8 cellular contexts compared by ENCODE assay signal in the genomic region with DNA sequence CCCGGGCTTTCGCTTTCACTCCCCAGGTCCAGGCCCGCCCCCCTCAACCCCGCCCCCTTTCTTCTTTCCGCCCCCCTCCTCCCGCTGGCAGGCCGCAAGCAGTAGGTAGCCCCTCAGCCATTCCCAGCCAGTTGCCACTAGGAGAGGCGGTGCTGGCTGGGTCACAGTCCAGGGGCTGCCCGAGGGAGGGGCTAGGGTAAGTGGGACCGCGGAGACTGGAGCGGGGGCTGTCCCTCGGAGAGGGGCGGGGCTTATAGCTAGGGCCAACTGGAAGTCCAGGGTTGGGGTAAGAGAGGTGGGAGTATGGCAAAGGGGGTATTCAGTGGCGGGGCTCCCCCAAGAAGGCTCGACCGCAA. TPM values are rescaled to one million over a fixed set of nuclear protein-coding genes. Genes with fewer than 3 reads are reported as not detected.
DNase-seq lines count a peak whose midpoint lies in the region; ATAC-seq and TF ChIP-seq lines count a peak whose summit lies in the region.

No MANE protein-coding gene starts in this region.

- no peaks in the 10 kb centered on the region for H4K20me1 ChIP-seq in OCI-LY1 (ENCODE audit: insufficient read depth, low read length)

- no peaks in the 10 kb centered on the region for H3K9me2 ChIP-seq in OCI-LY1 (ENCODE audit: low read depth, low read length)

- H3K79me2 ChIP-seq in OCI-LY1 (ENCODE audit: insufficient read depth, low read length), result peaks cover 6% of the 10 kb centered on the region; the same call in 1 of the 2 replicates

- peak; percentile 65 for ATAC-seq in GM21529 (IDR thresholded peaks at IDR 0.05; ENCODE audit: unreplicated experiment)
- ATAC-seq in mucosa of descending colon, result peak; percentile 80

- no peaks in the 10 kb centered on the region for H3K27me3 ChIP-seq in OCI-LY1 (ENCODE audit: insufficient read depth, low read length)

- H3K4me1 ChIP-seq in OCI-LY1 (ENCODE audit: insufficient read depth, low read length, severe bottlenecking) (peaks cover 28% of the 10 kb centered on the region), mucosa of descending colon (ENCODE audit: low read depth) (peaks cover 36% of the 10 kb centered on the region)

- DNase-seq in DMS 273 (lab: John Stamatoyannopoulos, UW; ENCODE audit: unreplicated experiment), result peak; percentile 99
- DNase-seq in HuH-7.5 (ENCODE audit: low spot score), result peak; percentile 97
- DNase-seq in activated T-cell treated with anti-CD3 and anti-CD28 coated beads for 4 hours, result peak; percentile 66
- peak; percentile 80 for DNase-seq in epithelial cell of prostate (ENCODE audit: low read depth, low spot score)
- DNase-seq in mucosa of descending colon, result peak; percentile 94 to 98 (median 96)
- DNase-seq in stimulated activated CD8-positive, alpha-beta memory T cell treated with anti-CD3 and anti-CD28 coated beads, Interleukin-4, amount 100 ng/mL, for 1 hour (ENCODE audit: low read depth in 2 of 2, low spot score in 1 of 2), result peak; percentile 65 to 69

- TF ChIP-seq CTCF in OCI-LY1 (IDR thresholded peaks at IDR 0.05; ENCODE audit: low read length), result no peak
- TF ChIP-seq CTCF in mucosa of descending colon (IDR thresholded peaks at IDR 0.05), result no peak

- intact Hi-C loops in mucosa of descending colon (cut with DNase I, micrococcal nuclease), result no loop called here

- peak overlapping the region; percentile 97 for H3K4me3 ChIP-seq in OCI-LY1 (ENCODE audit: low read depth, low read length, poor library complexity, severe bottlenecking)
- H3K4me3 ChIP-seq in mucosa of descending colon, result peak overlapping the region; percentile 84

- H3K9me3 ChIP-seq in OCI-LY1 (ENCODE audit: low read length) (no peaks in the 10 kb centered on the region), mucosa of descending colon (no peaks in the 10 kb centered on the region)

- no peak overlapping the region for H2AFZ ChIP-seq in OCI-LY1 (ENCODE audit: low read length)

- peak overlapping the region; percentile 98 for H3K4me2 ChIP-seq in OCI-LY1 (ENCODE audit: low read length)

- H3K36me3 ChIP-seq in OCI-LY1 (ENCODE audit: insufficient read depth, low read length) (peaks cover 56% of the 10 kb centered on the region), mucosa of descending colon (ENCODE audit: low read depth) (peaks cover 3% of the 10 kb centered on the region)

- H3K27ac ChIP-seq in OCI-LY1 (ENCODE audit: low read depth, low read length, poor library complexity, severe bottlenecking), result peak overlapping the region; percentile 82
- H3K27ac ChIP-seq in epithelial cell of prostate, result peak overlapping the region; percentile 89

- H3K9ac ChIP-seq in OCI-LY1 (ENCODE audit: low read length), result peak overlapping the region; percentile 99

- H3F3A ChIP-seq in OCI-LY1 (ENCODE audit: insufficient read depth, low read length), result no peaks in the 10 kb centered on the region

RNA-seq across cellular contexts. Expression of gene PSME2, which starts 0.2 kb away (rescaled TPM):
- total RNA-seq in mucosa of descending colon, result 100 to 1,000 TPM; 141 to 295 (median 191) TPM

RNA-seq across cellular contexts. Expression of gene RNF31, which starts 0.7 kb away (rescaled TPM):
- total RNA-seq in mucosa of descending colon, result 10 to 100 TPM; 52.8 to 66.2 (median 59.0) TPM

RNA-seq across cellular contexts. Expression of gene EMC9, which starts 5.2 kb away (rescaled TPM):
- total RNA-seq in mucosa of descending colon, result 10 to 100 TPM; 18.3 to 24.9 (median 20.4) TPM

RNA-seq across cellular contexts. Expression of gene PSME1, which starts 10.6 kb away (rescaled TPM):
- total RNA-seq in mucosa of descending colon, result 100 to 1,000 TPM; 188 to 279 (median 203) TPM

RNA-seq across cellular contexts. Expression of gene IRF9, which starts 14.5 kb away (rescaled TPM):
- total RNA-seq in mucosa of descending colon, result 100 to 1,000 TPM in 2 of 3 donors, 10 to 100 TPM in 1; 78.7 to 119 (median 103) TPM

Comparison
In these comparisons a context has a peak if more than half of its experiments do, and no peak if none do; other contexts are left out.
1. Peak in every context shown above with its lines: DNase-seq, ATAC-seq, H3K4me3 ChIP-seq and H3K27ac ChIP-seq.